16 cellular contexts compared by ENCODE assay signal in genomic region chr6:151008425-151008824, GRCh38.
"Had no signal": no experiment of that assay in that cellular context is flagged by ENCODE, and none has a peak within 500 bp of the region (broad histone marks: within the 10 kb centered on the region; RNA-seq: fewer than 3 reads in every experiment).

No MANE protein-coding gene starts in this region.

- H3K9me3 Mint-ChIP-seq: naive thymus-derived CD8-positive, alpha-beta T cell; neural crest cell had no signal

- DNase-seq: effector memory CD4-positive, alpha-beta T cell; gastrocnemius medialis; heart right ventricle; hypothalamus; kidney glomerular epithelial cell; mucosa of descending colon; naive thymus-derived CD8-positive, alpha-beta T cell; ovary; right cardiac atrium; stimulated activated CD4-positive, alpha-beta T cell treated with anti-CD3 and anti-CD28 coated beads, Interleukin-2, amount 100 ng/mL, for 48 hours; stimulated activated naive CD4-positive, alpha-beta T cell treated with Interleukin-2 at 50 U/mL for 16 hours; trophoblast cell had no signal

- H3K4me3 ChIP-seq: esophagus muscularis mucosa, gastrocnemius medialis, heart right ventricle, mucosa of descending colon, ovary, smooth muscle cell had no signal

- H3K9me3 ChIP-seq: esophagus muscularis mucosa, gastrocnemius medialis, heart right ventricle, mucosa of descending colon, ovary had no signal

- ATAC-seq: gastrocnemius medialis; heart right ventricle; mucosa of descending colon; naive thymus-derived CD8-positive, alpha-beta T cell; right cardiac atrium had no signal

- H3K27me3 ChIP-seq: esophagus muscularis mucosa, gastrocnemius medialis, heart right ventricle, ovary had no signal

- H3K36me3 ChIP-seq: esophagus muscularis mucosa, gastrocnemius medialis, heart right ventricle, ovary had no signal

- H3K4me3 Mint-ChIP-seq: naive thymus-derived CD8-positive, alpha-beta T cell; neural crest cell had no signal

- H3K36me3 Mint-ChIP-seq: naive thymus-derived CD8-positive, alpha-beta T cell had no signal

- H3K27ac Mint-ChIP-seq: naive thymus-derived CD8-positive, alpha-beta T cell had no signal

- H3K27ac ChIP-seq: epithelial cell of prostate, esophagus muscularis mucosa, gastrocnemius medialis, heart right ventricle, ovary had no signal

- H3K27me3 Mint-ChIP-seq: naive thymus-derived CD8-positive, alpha-beta T cell had no signal
